16 cellular contexts compared by ENCODE assay signal in the genomic region with DNA sequence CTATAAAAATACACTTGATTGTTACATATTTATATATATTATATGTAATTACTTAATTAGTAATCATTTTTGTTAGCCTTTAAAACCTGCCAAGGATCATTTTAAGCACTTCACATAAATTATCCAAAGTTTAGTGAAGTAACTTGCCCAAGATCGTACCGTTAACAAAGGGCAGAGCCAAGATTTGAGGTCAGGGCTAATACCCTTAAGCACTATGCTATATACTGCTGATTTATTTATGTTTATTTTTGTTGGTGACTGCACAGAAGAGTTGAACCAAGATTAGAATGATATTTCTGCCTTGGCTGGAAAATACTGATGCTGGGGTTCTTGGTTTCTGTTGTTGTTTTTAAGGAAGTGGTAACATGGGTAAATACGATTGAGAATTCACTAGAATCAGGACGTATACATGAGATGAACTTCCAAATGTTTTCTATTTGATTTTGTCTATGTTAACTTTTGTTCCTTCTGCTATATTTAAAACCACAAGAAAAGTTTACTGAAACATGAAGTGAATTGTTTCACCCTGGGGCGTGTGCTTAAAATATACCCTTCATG. TPM values are rescaled to one million over a fixed set of nuclear protein-coding genes. Genes with fewer than 3 reads are reported as not detected.
DNase-seq lines count a peak whose midpoint lies in the region; ATAC-seq and TF ChIP-seq lines count a peak whose summit lies in the region.
"Had no signal": no experiment of that assay in that cellular context is flagged by ENCODE, and none has a peak within 500 bp of the region (broad histone marks: within the 10 kb centered on the region; RNA-seq: fewer than 3 reads in every experiment).

No MANE protein-coding gene starts in this region.

- TF ChIP-seq CTCF in neutrophil (IDR thresholded peaks at IDR 0.05) = no peak

- no peak for ATAC-seq in activated naive CD4-positive, alpha-beta T cell treated with anti-CD3 and anti-CD28 coated beads, Interleukin-2, amount 50 U/mL, for 72 hours
- ATAC-seq: body of pancreas had no signal

- H3K9me3 Mint-ChIP-seq in activated naive CD4-positive, alpha-beta T cell treated with anti-CD3 and anti-CD28 coated beads, Interleukin-2, amount 50 U/mL, for 24 hours = no peaks in the 10 kb centered on the region
- no peaks in the 10 kb centered on the region for H3K9me3 Mint-ChIP-seq in activated naive CD4-positive, alpha-beta T cell treated with anti-CD3 and anti-CD28 coated beads, Interleukin-2, amount 50 U/mL, for 72 hours
- H3K9me3 Mint-ChIP-seq in dendritic cell treated with granulocyte-macrophage colony-stimulating factor and Interleukin-4, amounts not matched to agents 40 ng/mL and 50 ng/mL, for 4 days = no peaks in the 10 kb centered on the region

- peak overlapping the region in 1 of 2 experiments; percentile 1 for H3K4me3 ChIP-seq in neutrophil (ENCODE audit: low read depth in 1 of 2, low read length in 1 of 2)
- H3K4me3 ChIP-seq: body of pancreas, MG63, prostate gland had no signal

- peaks cover 9% of the 10 kb centered on the region for H3K36me3 Mint-ChIP-seq in activated naive CD4-positive, alpha-beta T cell treated with anti-CD3 and anti-CD28 coated beads, Interleukin-2, amount 50 U/mL, for 24 hours
- no peaks in the 10 kb centered on the region for H3K36me3 Mint-ChIP-seq in activated naive CD4-positive, alpha-beta T cell treated with anti-CD3 and anti-CD28 coated beads, Interleukin-2, amount 50 U/mL, for 72 hours
- no peaks in the 10 kb centered on the region for H3K36me3 Mint-ChIP-seq in dendritic cell treated with granulocyte-macrophage colony-stimulating factor and Interleukin-4, amounts not matched to agents 40 ng/mL and 50 ng/mL, for 4 days (ENCODE audit: low read depth)

- peak overlapping the region; percentile 71 for H3K4me3 Mint-ChIP-seq in activated naive CD4-positive, alpha-beta T cell treated with anti-CD3 and anti-CD28 coated beads, Interleukin-2, amount 50 U/mL, for 24 hours
- H3K4me3 Mint-ChIP-seq in dendritic cell treated with granulocyte-macrophage colony-stimulating factor and Interleukin-4, amounts not matched to agents 40 ng/mL and 50 ng/mL, for 4 days = peak overlapping the region; percentile 11

- CTCF ChIA-PET in HEK293T (lab: Yijun Ruan, JAX) = interaction anchor here (0.8 to 2.0 kb wide), 2 partner anchors 38 to 133 kb away, joined by 3 to 9 read pairs; no protein-coding TSS in a partner anchor

- POLR2A ChIA-PET in HEK293T (lab: Yijun Ruan, JAX) = interaction anchor here (1.2 kb wide), 1 partner anchor 9 kb away, joined by 5 read pairs; a partner anchor contains a TSS

- H3K27me3 ChIP-seq in neutrophil = no peaks in the 10 kb centered on the region
- H3K27me3 ChIP-seq: body of pancreas, MG63 had no signal

- H3K4me1 ChIP-seq in neutrophil (ENCODE audit: control insufficient read depth in 1 of 2, insufficient read depth in 1 of 2, low read depth in 1 of 2, low read length in 1 of 2) = peaks cover 64 to 84% of the 10 kb centered on the region in 2 experiments

- H3K4me1 Mint-ChIP-seq in activated naive CD4-positive, alpha-beta T cell treated with anti-CD3 and anti-CD28 coated beads, Interleukin-2, amount 50 U/mL, for 24 hours = peaks cover 94% of the 10 kb centered on the region
- peaks cover 47% of the 10 kb centered on the region for H3K4me1 Mint-ChIP-seq in dendritic cell treated with granulocyte-macrophage colony-stimulating factor and Interleukin-4, amounts not matched to agents 40 ng/mL and 50 ng/mL, for 4 days (ENCODE audit: low read depth)

- intact Hi-C loops in dendritic cell treated with granulocyte-macrophage colony-stimulating factor and Interleukin-4, amounts not matched to agents 40 ng/mL and 50 ng/mL, for 4 days (cut with micrococcal nuclease) = loop anchor here (10.0 kb wide), 1 partner anchor 132 kb away; no protein-coding TSS in a partner anchor

- peak overlapping the region; percentile 70 for H3K27ac ChIP-seq in neutrophil
- H3K27ac ChIP-seq: body of pancreas, prostate gland, VCaP had no signal

- no peaks in the 10 kb centered on the region for H3K36me3 ChIP-seq in neutrophil
- H3K36me3 ChIP-seq: MG63, prostate gland had no signal

- no peaks in the 10 kb centered on the region for H3K27me3 Mint-ChIP-seq in activated naive CD4-positive, alpha-beta T cell treated with anti-CD3 and anti-CD28 coated beads, Interleukin-2, amount 50 U/mL, for 24 hours
- no peaks in the 10 kb centered on the region for H3K27me3 Mint-ChIP-seq in dendritic cell treated with granulocyte-macrophage colony-stimulating factor and Interleukin-4, amounts not matched to agents 40 ng/mL and 50 ng/mL, for 4 days

- H3K9me3 ChIP-seq in neutrophil = no peaks in the 10 kb centered on the region
- H3K9me3 ChIP-seq: body of pancreas, MG63, prostate gland had no signal

- peak overlapping the region; percentile 86 for H3K27ac Mint-ChIP-seq in activated naive CD4-positive, alpha-beta T cell treated with anti-CD3 and anti-CD28 coated beads, Interleukin-2, amount 50 U/mL, for 24 hours
- H3K27ac Mint-ChIP-seq in activated naive CD4-positive, alpha-beta T cell treated with anti-CD3 and anti-CD28 coated beads, Interleukin-2, amount 50 U/mL, for 72 hours = peak overlapping the region in 1 of 2 donors; percentile 67
- H3K27ac Mint-ChIP-seq in dendritic cell treated with granulocyte-macrophage colony-stimulating factor and Interleukin-4, amounts not matched to agents 40 ng/mL and 50 ng/mL, for 4 days = peak overlapping the region; percentile 79

- no peak for DNase-seq in activated naive CD4-positive, alpha-beta T cell treated with anti-CD3 and anti-CD28 coated beads, Interleukin-2, amount 50 U/mL, for 72 hours (ENCODE audit: low spot score in 2 of 2)
- DNase-seq in HEK293T (ENCODE audit: extremely low spot score) (no peak), OCI-M2 (lab: John Stamatoyannopoulos, UW; ENCODE audit: unreplicated experiment) (no peak), dedifferentiated amniotic fluid mesenchymal stem cell (ENCODE audit: extremely low spot score) (no peak), HUDEP-2 (lab: John Stamatoyannopoulos, UW; ENCODE audit: unreplicated experiment in 76 of 76) (no peak)
- DNase-seq: activated CD8-positive, alpha-beta memory T cell treated with anti-CD3 and anti-CD28 coated beads, Interleukin-2, amount 50 U/mL, for 48 hours; body of pancreas; MG63; NCI-H2107; NK-92 treated with Interleukin-12 subunit alpha and Interleukin-12 subunit beta, amount 100 ng/mL, for 24 hours; trophoblast cell had no signal

TF ChIP-seq in HEK293T, 16 proteins besides CTCF, POLR2A, EP300 and RAD21:
- TF ChIP-seq, protein P1, sequence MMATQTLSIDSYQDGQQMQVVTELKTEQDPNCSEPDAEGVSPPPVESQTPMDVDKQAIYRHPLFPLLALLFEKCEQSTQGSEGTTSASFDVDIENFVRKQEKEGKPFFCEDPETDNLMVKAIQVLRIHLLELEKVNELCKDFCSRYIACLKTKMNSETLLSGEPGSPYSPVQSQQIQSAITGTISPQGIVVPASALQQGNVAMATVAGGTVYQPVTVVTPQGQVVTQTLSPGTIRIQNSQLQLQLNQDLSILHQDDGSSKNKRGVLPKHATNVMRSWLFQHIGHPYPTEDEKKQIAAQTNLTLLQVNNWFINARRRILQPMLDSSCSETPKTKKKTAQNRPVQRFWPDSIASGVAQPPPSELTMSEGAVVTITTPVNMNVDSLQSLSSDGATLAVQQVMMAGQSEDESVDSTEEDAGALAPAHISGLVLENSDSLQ (IDR thresholded peaks at IDR 0.05) = peak; percentile 52
- TF ChIP-seq SP1 (IDR thresholded peaks at IDR 0.05) = no peak

RNA-seq across cellular contexts. Expression of a gene that starts 9.3 kb away (rescaled TPM):
- total RNA-seq in activated naive CD4-positive, alpha-beta T cell treated with anti-CD3 and anti-CD28 coated beads, Interleukin-2, amount 50 U/mL, for 72 hours = 100 to 1,000 TPM in 1 of 2 donors, 10 to 100 TPM in 1; 60.3 to 123 TPM
